Comparison of ENCODE assay signal across 15 cellular contexts in the genomic region with DNA sequence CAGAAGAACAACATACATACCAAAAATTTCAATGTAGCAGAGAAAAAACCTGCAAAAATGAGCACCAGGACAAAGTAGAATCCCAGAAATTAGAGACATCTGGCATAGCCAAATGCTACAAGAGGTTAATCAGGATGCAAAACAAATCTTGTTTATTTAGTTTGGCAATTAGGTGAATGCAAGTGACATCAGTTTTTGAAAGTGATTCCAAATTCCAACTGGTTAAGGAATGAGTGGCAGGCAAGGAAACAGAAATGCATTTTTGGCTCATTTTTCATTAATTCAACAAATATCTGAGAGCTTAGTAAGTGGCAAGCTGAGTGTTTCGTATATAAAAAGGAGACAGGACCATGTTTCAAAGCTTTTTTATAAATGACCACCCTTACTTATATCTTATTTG. TPM values are rescaled to one million over a fixed set of nuclear protein-coding genes. Genes with fewer than 3 reads are reported as not detected.
DNase-seq lines count a peak whose midpoint lies in the region; ATAC-seq, FAIRE-seq and TF ChIP-seq lines count a peak whose summit lies in the region.
"Had no signal": no experiment of that assay in that cellular context is flagged by ENCODE, and none has a peak within 500 bp of the region (broad histone marks: within the 10 kb centered on the region; RNA-seq: fewer than 3 reads in every experiment).

No MANE protein-coding gene starts in this region.

- H3K4me2 ChIP-seq in K562 (ENCODE audit: insufficient read depth, low read length) (no peak overlapping the region), mesendoderm (ENCODE audit: low read length) (no peak overlapping the region)
- H3K4me2 ChIP-seq: GM23338 had no signal

- H2AK5ac ChIP-seq in mesendoderm (ENCODE audit: low read length) = no peak overlapping the region

- no TSS peak for BruUV-seq in K562 (replicated peaks; lab: Mats Ljungman, UMichigan)

- H4K8ac ChIP-seq in mesendoderm (ENCODE audit: low read depth, low read length) = peak overlapping the region; percentile 56

- no peak overlapping the region for H4K5ac ChIP-seq in mesendoderm (ENCODE audit: low read length)

- no peak for TF ChIP-seq CTCF in AG10803 (conservative IDR thresholded peaks at IDR 0.05; ENCODE audit: low read length)
- no peak for TF ChIP-seq CTCF in K562 (IDR thresholded peaks at IDR 0.05 in 2 of 3, conservative IDR thresholded peaks at IDR 0.05 in 1 of 3; ENCODE audit: insufficient read depth in 2 of 3, low read depth in 1 of 3, low read length in 3 of 3)

- H4K20me1 ChIP-seq in K562 (replicated peaks; ENCODE audit: control insufficient read depth, insufficient read depth, low read length) = peaks cover 29% of the 10 kb centered on the region

- H3K4me1 ChIP-seq in K562 (replicated peaks in 1 of 2; ENCODE audit: control insufficient read depth in 2 of 2, insufficient read depth in 2 of 2, low read length in 2 of 2) (peaks cover 3 to 39% of the 10 kb centered on the region in 2 experiments), mesendoderm (ENCODE audit: control insufficient read depth, low read depth, low read length) (peaks cover 5% of the 10 kb centered on the region)

- no peak overlapping the region for H3K9ac ChIP-seq in K562 (ENCODE audit: insufficient read depth in 1 of 2, low read depth in 2 of 2, low read length in 2 of 2)
- H3K9ac ChIP-seq in mesendoderm (ENCODE audit: low read length) = no peak overlapping the region

- no peak overlapping the region for H2BK5ac ChIP-seq in mesendoderm (ENCODE audit: low read length)

- POLR2A ChIA-PET in K562 (lab: Yijun Ruan, JAX) = interaction anchor here (1.2 kb wide), 1 partner anchor 12 kb away, joined by 3 read pairs; no protein-coding TSS in a partner anchor

- no peak overlapping the region for H3K4me3 ChIP-seq in AG10803 (ENCODE audit: low read length)
- no peak overlapping the region for H3K4me3 ChIP-seq in K562
- H3K4me3 ChIP-seq in mesendoderm (ENCODE audit: low read length) = no peak overlapping the region
- H3K4me3 ChIP-seq: GM23338, mucosa of descending colon had no signal

- peak; percentile 91 for DNase-seq in AG10803 (ENCODE audit: low read depth)
- peak; percentile 34 for DNase-seq in HS-27A (ENCODE audit: low read depth)
- no peak for DNase-seq in K562 (ENCODE audit: extremely low read depth in 1 of 4, low spot score in 3 of 4)
- DNase-seq in mesendoderm = no peak
- DNase-seq in NCI-H1092 (lab: John Stamatoyannopoulos, UW) = no peak
- DNase-seq in NCI-H1436 (lab: John Stamatoyannopoulos, UW) = no peak
- DNase-seq in amygdala (lab: John Stamatoyannopoulos, UW) = no peak
- no peak for DNase-seq in NCI-H1105 treated with DMSO at 0.1 percent for 48 hours (lab: John Stamatoyannopoulos, UW)
- DNase-seq: mucosa of descending colon; NCI-H1092 treated with DMSO at 0.1 percent for 48 hours; NCI-H69; Right ventricle myocardium superior; stimulated activated CD4-positive, alpha-beta T cell treated with anti-CD3 and anti-CD28 coated beads, Interleukin-4, amount 100 ng/mL, for 1 hour had no signal

- peaks cover 7% of the 10 kb centered on the region for H3K79me1 ChIP-seq in mesendoderm (ENCODE audit: low read length)

- no peak for TF ChIP-seq RAD21 in K562 (CRISPR knock-in tag; conservative IDR thresholded peaks at IDR 0.05 in 1 of 2, IDR thresholded peaks at IDR 0.05 in 1 of 2)

- H3K56ac ChIP-seq in mesendoderm (ENCODE audit: low read length) = no peak overlapping the region

- H3K27me3 ChIP-seq in K562 (ENCODE audit: control insufficient read depth in 2 of 2, insufficient read depth in 2 of 2, low read length in 2 of 2) = no peaks in the 10 kb centered on the region
- no peaks in the 10 kb centered on the region for H3K27me3 ChIP-seq in mesendoderm (ENCODE audit: insufficient read depth, low read length, poor library complexity)

- WGBS in K562 (ENCODE audit: insufficient coverage, low coverage, missing lambda C conversion rate) = 76% methylated on average over 1 of the region's 1 CpG
- no CpG with 5 or more reads among the region's 1 CpG for WGBS in mesendoderm (ENCODE audit: extremely low coverage, insufficient coverage, low lambda C conversion rate)

- no peak for ATAC-seq in K562
- ATAC-seq: GM23338, mucosa of descending colon had no signal

- CTCF ChIA-PET in K562 (lab: Yijun Ruan, JAX; ENCODE audit: low intra/inter-chr PET ratio) = no interaction called here

- no peak for TF ChIP-seq EP300 in K562 (IDR thresholded peaks at IDR 0.05; ENCODE audit: low read length)

- H2BK15ac ChIP-seq in mesendoderm (replicated peaks; ENCODE audit: low read depth) = no peak overlapping the region

- no peaks in the 10 kb centered on the region for H3K9me1 ChIP-seq in K562 (ENCODE audit: control insufficient read depth, insufficient read depth, low read length)

- H3K36me3 ChIP-seq in K562 (ENCODE audit: control insufficient read depth, insufficient read depth, low read length) = peaks cover 30% of the 10 kb centered on the region
- H3K36me3 ChIP-seq in mesendoderm (ENCODE audit: control insufficient read depth, insufficient read depth, low read length) = no peaks in the 10 kb centered on the region

- intact Hi-C loops in K562 (cut with micrococcal nuclease) = no loop called here

- no peak for TF ChIP-seq POLR2A in K562 (conservative IDR thresholded peaks at IDR 0.05)

- H3K27ac ChIP-seq in K562 (ENCODE audit: extremely low read depth, low read depth, low read length) (no peak overlapping the region), mesendoderm (ENCODE audit: low read depth, low read length) (no peak overlapping the region)

- no peak overlapping the region for H2BK120ac ChIP-seq in mesendoderm (ENCODE audit: low read depth, low read length)

- H3K79me2 ChIP-seq in K562 (ENCODE audit: control insufficient read depth, insufficient read depth, low read length) (peaks cover 100% of the 10 kb centered on the region), mesendoderm (ENCODE audit: control insufficient read depth, insufficient read depth, low read length) (peaks cover 59% of the 10 kb centered on the region)

- FAIRE-seq in K562 (lab: Jason Lieb, UNC) = no peak
- FAIRE-seq: HTR-8/SVneo had no signal

- no peak overlapping the region for H3K23ac ChIP-seq in mesendoderm (ENCODE audit: low read length)

- in situ Hi-C loops in K562 (cut with MboI) = no loop called here

- H2AFZ ChIP-seq in K562 (ENCODE audit: low read depth, low read length) = no peak overlapping the region
- H2AFZ ChIP-seq: GM23338 had no signal

- no peaks in the 10 kb centered on the region for H3K9me3 ChIP-seq in K562 (replicated peaks; ENCODE audit: control insufficient read depth, insufficient read depth, low read depth, low read length)
- H3K9me3 ChIP-seq: mucosa of descending colon had no signal

- no peak overlapping the region for H3K18ac ChIP-seq in mesendoderm (ENCODE audit: low read length)

- no peak overlapping the region for H3K4ac ChIP-seq in mesendoderm (ENCODE audit: low read depth, low read length)

TF ChIP-seq in K562, 482 proteins besides CTCF, POLR2A, EP300 and RAD21:
- 0 out of 2 replicates have a peak, but pooled peaks have one; percentile 8 for TF ChIP-seq SUPT5H (IDR thresholded peaks at IDR 0.05)
- TF ChIP-seq GTF2E2 (tag; IDR thresholded peaks at IDR 0.05) = no peak
- TF ChIP-seq RFX1 (IDR thresholded peaks at IDR 0.05) = no peak

RNA-seq across cellular contexts. Expression of a gene that starts 21.3 kb away (rescaled TPM):
- total RNA-seq in K562 (2011; cell fraction: chromatin; rRNA removed; ENCODE audit: low replicate concordance) = 94.8 and 259 TPM in 2 replicates
- total RNA-seq in K562 (2011; cell fraction: nucleolus; rRNA removed) = 49.9 and 60.1 TPM in 2 replicates
- total RNA-seq in K562 (2011; cell fraction: nucleoplasm; rRNA removed) = 124 and 178 TPM in 2 replicates
- total RNA-seq in K562 (2014; rRNA removed) (11.6 and 14.9 TPM in 2 replicates), K562 (2014; rRNA removed; fragmentation: Illumina TruSeq; extraction: Trizol) (17.2 and 18.8 TPM in 2 replicates), K562 (2015; rRNA removed; fragmentation: Illumina TruSeq; extraction: Trizol) (14.4 and 16.0 TPM in 2 replicates), K562 (2021) (52.2 and 55.7 TPM in 2 replicates)
- polyA plus RNA-seq in K562 (2011; rRNA removed) (27.3 and 33.9 TPM in 2 replicates), K562 (2014; fragmentation: Illumina TruSeq; extraction: Trizol) (44.2 and 48.2 TPM in 2 replicates), K562 (2014; fragmentation: Nextera tagmentation; extraction: Ambion mirVana) (1 to 10 TPM; 2.3 to 5.1 TPM), K562 (2014; rRNA removed) (28.3 and 30.3 TPM in 2 replicates)
- 13.0 and 21.8 TPM in 2 replicates for polyA plus RNA-seq in K562 (2011; cell fraction: cytosol; rRNA removed)
- 85.0 and 99.6 TPM in 2 replicates for polyA plus RNA-seq in K562 (2011; cell fraction: nucleus; rRNA removed)
- 28.1 and 29.3 TPM in 2 replicates for polyA plus RNA-seq in K562 (2012)
- 34.5 and 35.1 TPM in 2 replicates for polyA minus RNA-seq in K562 (2011; rRNA and poly(A)+ RNA removed)
- polyA minus RNA-seq in K562 (2011; cell fraction: cytosol; rRNA and poly(A)+ RNA removed) = 24.8 and 25.2 TPM in 2 replicates
- 71.0 and 80.2 TPM in 2 replicates for polyA minus RNA-seq in K562 (2011; cell fraction: nucleus; rRNA and poly(A)+ RNA removed)
- 40.1 TPM for polyA plus RNA-seq in mesendoderm (2013, experiment 1 of 2)
- 39.8 TPM for polyA plus RNA-seq in mesendoderm (2013, experiment 2 of 2)

RNA-seq across cellular contexts. Expression of a gene that starts 51.1 kb away (rescaled TPM):
- total RNA-seq in K562 (2011; cell fraction: chromatin; rRNA removed; ENCODE audit: low replicate concordance) = 34.1 and 47.2 TPM in 2 replicates
- total RNA-seq in K562 (2011; cell fraction: nucleolus; rRNA removed) = 65.2 and 66.5 TPM in 2 replicates
- 81.2 and 82.4 TPM in 2 replicates for total RNA-seq in K562 (2011; cell fraction: nucleoplasm; rRNA removed)
- total RNA-seq in K562 (2014; rRNA removed) = 419 and 452 TPM in 2 replicates
- total RNA-seq in K562 (2014; rRNA removed; fragmentation: Illumina TruSeq; extraction: Trizol) = 633 and 657 TPM in 2 replicates
- total RNA-seq in K562 (2015; rRNA removed; fragmentation: Illumina TruSeq; extraction: Trizol) = 603 and 618 TPM in 2 replicates
- total RNA-seq in K562 (2021) = 502 and 508 TPM in 2 replicates
- polyA plus RNA-seq in K562 (2011; rRNA removed) = 514 and 783 TPM in 2 replicates
- polyA plus RNA-seq in K562 (2011; cell fraction: cytosol; rRNA removed) = 344 and 485 TPM in 2 replicates
- polyA plus RNA-seq in K562 (2011; cell fraction: nucleus; rRNA removed) = 104 and 172 TPM in 2 replicates
- 288 and 652 TPM in 2 replicates for polyA plus RNA-seq in K562 (2012)
- polyA plus RNA-seq in K562 (2014; fragmentation: Illumina TruSeq; extraction: Trizol) = 577 and 611 TPM in 2 replicates
- 1,000 to 10,000 TPM; 1,386 to 1,409 TPM for polyA plus RNA-seq in K562 (2014; fragmentation: Nextera tagmentation; extraction: Ambion mirVana)
- 613 and 642 TPM in 2 replicates for polyA plus RNA-seq in K562 (2014; rRNA removed)
- 483 and 698 TPM in 2 replicates for polyA minus RNA-seq in K562 (2011; rRNA and poly(A)+ RNA removed)
- 436 and 452 TPM in 2 replicates for polyA minus RNA-seq in K562 (2011; cell fraction: cytosol; rRNA and poly(A)+ RNA removed)
- 37.4 and 67.0 TPM in 2 replicates for polyA minus RNA-seq in K562 (2011; cell fraction: nucleus; rRNA and poly(A)+ RNA removed)
- 278 TPM for polyA plus RNA-seq in mesendoderm (2013, experiment 1 of 2)
- 283 TPM for polyA plus RNA-seq in mesendoderm (2013, experiment 2 of 2)

Comparison
In these comparisons a context has a peak if more than half of its experiments do, and no peak if none do; other contexts are left out.
1. DNase-seq: peak in AG10803 (single experiment) and HS-27A (single experiment); none in K562 (0 of 4), mesendoderm (single experiment), NCI-H1092 (single experiment), NCI-H1436 (single experiment), amygdala (0 of 56) and NCI-H1105 treated with DMSO at 0.1 percent for 48 hours (single experiment).